1 cellular context compared by ENCODE assay signal in the genomic region with DNA sequence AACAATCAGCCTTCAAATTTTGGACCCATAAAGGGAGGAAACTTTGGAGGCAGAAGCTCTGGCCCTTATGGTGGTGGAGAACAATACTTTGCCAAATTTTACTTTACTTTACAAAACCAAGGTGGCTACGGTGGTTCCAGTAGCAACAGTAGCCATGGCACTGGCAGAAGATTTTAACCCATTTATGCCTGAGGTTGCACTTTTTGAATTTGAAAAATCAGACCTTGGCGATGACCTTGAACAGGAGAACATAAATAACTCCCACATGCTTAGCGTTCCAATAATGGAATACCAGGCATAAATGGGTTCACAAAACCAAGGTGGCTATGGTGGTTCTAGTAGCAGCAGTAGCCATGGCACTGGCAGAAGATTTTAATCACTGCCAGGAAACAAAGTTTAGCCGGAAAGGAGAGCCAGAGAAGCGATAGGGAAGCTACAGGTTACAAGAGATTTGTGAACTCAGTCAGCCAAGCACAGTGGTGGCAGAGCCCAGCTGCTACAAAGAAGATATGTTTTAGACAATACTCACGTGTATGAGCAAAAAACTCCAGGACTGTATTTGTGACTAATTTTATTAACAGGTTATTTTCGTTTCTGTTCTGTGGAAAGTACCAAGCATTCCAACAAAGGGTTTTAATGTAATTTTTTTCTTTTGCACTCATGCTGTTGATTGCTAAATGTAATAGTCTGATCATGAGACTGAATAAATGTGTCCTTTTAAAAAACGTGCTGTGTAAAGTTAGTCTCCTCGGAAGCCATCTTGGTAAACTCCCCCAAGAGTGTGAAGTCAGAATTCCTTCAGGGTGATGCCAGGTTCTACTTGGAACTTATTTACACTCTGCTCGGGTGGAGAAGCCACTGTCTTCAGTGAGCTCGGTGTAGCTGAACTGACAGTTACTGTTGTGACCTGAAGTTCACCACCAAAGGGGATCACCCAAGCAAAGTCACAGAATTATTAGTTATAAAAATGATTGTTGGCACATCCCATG.
A peak's percentile ranks its signal among the peaks of the same experiment; 100 is the strongest.
TF ChIP-seq lines count a peak whose summit lies in the region.

No MANE protein-coding gene starts in this region.

TF ChIP-seq in GM12878, 131 proteins besides CTCF, POLR2A, EP300 and RAD21 (continues in another document):
- TF ChIP-seq IKZF1 (conservative IDR thresholded peaks at IDR 0.05) (peak; percentile 54), RELA (IDR thresholded peaks at IDR 0.05; ENCODE audit: borderline replicate concordance, partially characterized antibody) (peak; percentile 74), BACH1 (IDR thresholded peaks at IDR 0.05; ENCODE audit: borderline replicate concordance) (no peak), TCF3 (IDR thresholded peaks at IDR 0.05; ENCODE audit: borderline replicate concordance, insufficient read depth, low read depth, low read length) (no peak; the same call in 1 of the 2 replicates), NRF1 (conservative IDR thresholded peaks at IDR 0.05; ENCODE audit: low read depth, low read length) (no peak), BMI1 (IDR thresholded peaks at IDR 0.05; ENCODE audit: borderline replicate concordance) (no peak), HDAC6 (IDR thresholded peaks at IDR 0.05; ENCODE audit: unreplicated experiment) (no peak), MXI1 (IDR thresholded peaks at IDR 0.05; ENCODE audit: low read depth, low read length) (no peak), ZNF274 (IDR thresholded peaks at IDR 0.05; ENCODE audit: insufficient read depth, insufficient read length) (no peak), ELK1 (IDR thresholded peaks at IDR 0.05; ENCODE audit: low read depth, low read length) (no peak), MTA3 (IDR thresholded peaks at IDR 0.05; ENCODE audit: borderline replicate concordance, low read length) (no peak), IKZF2 (IDR thresholded peaks at IDR 0.05) (peak; percentile 20 to 57; a peak in 3 of 4 replicates), CREB1 (IDR thresholded peaks at IDR 0.05; ENCODE audit: low read depth) (no peak), ZSCAN29 (IDR thresholded peaks at IDR 0.05) (no peak), RAD51 (IDR thresholded peaks at IDR 0.05) (no peak), RBBP5 (conservative IDR thresholded peaks at IDR 0.05) (no peak), SMARCA5 (IDR thresholded peaks at IDR 0.05) (peak; percentile 60; the same call in 1 of the 2 replicates), ATF7 (IDR thresholded peaks at IDR 0.05; ENCODE audit: low read depth) (peak; percentile 47; the same call in 1 of the 2 replicates), BHLHE40 (IDR thresholded peaks at IDR 0.05; ENCODE audit: borderline replicate concordance in 1 of 2, low read depth in 2 of 2, low read length in 1 of 2) (peak; percentile 90 to 95), GABPA (IDR thresholded peaks at IDR 0.05; ENCODE audit: low read depth) (0 out of 2 replicates have a peak, but pooled peaks have one; percentile 18), ZNF592 (IDR thresholded peaks at IDR 0.05) (peak; percentile 64; the same call in 1 of the 2 replicates), POLR2AphosphoS2 (IDR thresholded peaks at IDR 0.05; ENCODE audit: low read depth, low read length) (no peak), WRNIP1 (IDR thresholded peaks at IDR 0.05; ENCODE audit: borderline replicate concordance, low read depth, low read length) (no peak), DPF2 (IDR thresholded peaks at IDR 0.05) (peak; percentile 46; the same call in 1 of the 2 replicates), ZBTB11 (CRISPR knock-in tag; IDR thresholded peaks at IDR 0.05) (no peak), E2F8 (IDR thresholded peaks at IDR 0.05; ENCODE audit: low read depth, partially characterized antibody) (no peak), TBL1XR1 (IDR thresholded peaks at IDR 0.05; ENCODE audit: low read depth, low read length) (no peak), POLR2AphosphoS5 (IDR thresholded peaks at IDR 0.05; ENCODE audit: low read length) (peak; percentile 66), CBX5 (IDR thresholded peaks at IDR 0.05; ENCODE audit: low read depth) (0 out of 2 replicates have a peak, but pooled peaks have one; percentile 66), EED (IDR thresholded peaks at IDR 0.05; ENCODE audit: low read depth) (no peak; the same call in 1 of the 2 replicates), FOS (IDR thresholded peaks at IDR 0.05; ENCODE audit: borderline replicate concordance, extremely low read depth, insufficient read length) (no peak), SP1 (IDR thresholded peaks at IDR 0.05; ENCODE audit: low read depth, low read length) (peak; percentile 7)
- TF ChIP-seq, protein P1, sequence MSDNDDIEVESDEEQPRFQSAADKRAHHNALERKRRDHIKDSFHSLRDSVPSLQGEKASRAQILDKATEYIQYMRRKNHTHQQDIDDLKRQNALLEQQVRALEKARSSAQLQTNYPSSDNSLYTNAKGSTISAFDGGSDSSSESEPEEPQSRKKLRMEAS (IDR thresholded peaks at IDR 0.05; ENCODE audit: low read depth, low read length): no peak
- TF ChIP-seq, protein P2, sequence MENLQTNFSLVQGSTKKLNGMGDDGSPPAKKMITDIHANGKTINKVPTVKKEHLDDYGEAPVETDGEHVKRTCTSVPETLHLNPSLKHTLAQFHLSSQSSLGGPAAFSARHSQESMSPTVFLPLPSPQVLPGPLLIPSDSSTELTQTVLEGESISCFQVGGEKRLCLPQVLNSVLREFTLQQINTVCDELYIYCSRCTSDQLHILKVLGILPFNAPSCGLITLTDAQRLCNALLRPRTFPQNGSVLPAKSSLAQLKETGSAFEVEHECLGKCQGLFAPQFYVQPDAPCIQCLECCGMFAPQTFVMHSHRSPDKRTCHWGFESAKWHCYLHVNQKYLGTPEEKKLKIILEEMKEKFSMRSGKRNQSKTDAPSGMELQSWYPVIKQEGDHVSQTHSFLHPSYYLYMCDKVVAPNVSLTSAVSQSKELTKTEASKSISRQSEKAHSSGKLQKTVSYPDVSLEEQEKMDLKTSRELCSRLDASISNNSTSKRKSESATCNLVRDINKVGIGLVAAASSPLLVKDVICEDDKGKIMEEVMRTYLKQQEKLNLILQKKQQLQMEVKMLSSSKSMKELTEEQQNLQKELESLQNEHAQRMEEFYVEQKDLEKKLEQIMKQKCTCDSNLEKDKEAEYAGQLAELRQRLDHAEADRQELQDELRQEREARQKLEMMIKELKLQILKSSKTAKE (IDR thresholded peaks at IDR 0.05; ENCODE audit: low read depth, poor library complexity, severe bottlenecking): peak; percentile 56
- TF ChIP-seq, protein P3, sequence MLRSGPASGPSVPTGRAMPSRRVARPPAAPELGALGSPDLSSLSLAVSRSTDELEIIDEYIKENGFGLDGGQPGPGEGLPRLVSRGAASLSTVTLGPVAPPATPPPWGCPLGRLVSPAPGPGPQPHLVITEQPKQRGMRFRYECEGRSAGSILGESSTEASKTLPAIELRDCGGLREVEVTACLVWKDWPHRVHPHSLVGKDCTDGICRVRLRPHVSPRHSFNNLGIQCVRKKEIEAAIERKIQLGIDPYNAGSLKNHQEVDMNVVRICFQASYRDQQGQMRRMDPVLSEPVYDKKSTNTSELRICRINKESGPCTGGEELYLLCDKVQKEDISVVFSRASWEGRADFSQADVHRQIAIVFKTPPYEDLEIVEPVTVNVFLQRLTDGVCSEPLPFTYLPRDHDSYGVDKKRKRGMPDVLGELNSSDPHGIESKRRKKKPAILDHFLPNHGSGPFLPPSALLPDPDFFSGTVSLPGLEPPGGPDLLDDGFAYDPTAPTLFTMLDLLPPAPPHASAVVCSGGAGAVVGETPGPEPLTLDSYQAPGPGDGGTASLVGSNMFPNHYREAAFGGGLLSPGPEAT (IDR thresholded peaks at IDR 0.05; ENCODE audit: low read depth): peak; percentile 98
- TF ChIP-seq, protein P4, sequence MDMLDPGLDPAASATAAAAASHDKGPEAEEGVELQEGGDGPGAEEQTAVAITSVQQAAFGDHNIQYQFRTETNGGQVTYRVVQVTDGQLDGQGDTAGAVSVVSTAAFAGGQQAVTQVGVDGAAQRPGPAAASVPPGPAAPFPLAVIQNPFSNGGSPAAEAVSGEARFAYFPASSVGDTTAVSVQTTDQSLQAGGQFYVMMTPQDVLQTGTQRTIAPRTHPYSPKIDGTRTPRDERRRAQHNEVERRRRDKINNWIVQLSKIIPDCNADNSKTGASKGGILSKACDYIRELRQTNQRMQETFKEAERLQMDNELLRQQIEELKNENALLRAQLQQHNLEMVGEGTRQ (IDR thresholded peaks at IDR 0.05; ENCODE audit: borderline replicate concordance, low read depth, low read length): no peak
- TF ChIP-seq, protein P5, sequence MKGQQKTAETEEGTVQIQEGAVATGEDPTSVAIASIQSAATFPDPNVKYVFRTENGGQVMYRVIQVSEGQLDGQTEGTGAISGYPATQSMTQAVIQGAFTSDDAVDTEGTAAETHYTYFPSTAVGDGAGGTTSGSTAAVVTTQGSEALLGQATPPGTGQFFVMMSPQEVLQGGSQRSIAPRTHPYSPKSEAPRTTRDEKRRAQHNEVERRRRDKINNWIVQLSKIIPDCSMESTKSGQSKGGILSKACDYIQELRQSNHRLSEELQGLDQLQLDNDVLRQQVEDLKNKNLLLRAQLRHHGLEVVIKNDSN (IDR thresholded peaks at IDR 0.05; ENCODE audit: borderline replicate concordance, extremely low read length, insufficient read depth, low read depth, low read length): no peak
